22 cellular contexts compared by ENCODE assay signal in the genomic region with DNA sequence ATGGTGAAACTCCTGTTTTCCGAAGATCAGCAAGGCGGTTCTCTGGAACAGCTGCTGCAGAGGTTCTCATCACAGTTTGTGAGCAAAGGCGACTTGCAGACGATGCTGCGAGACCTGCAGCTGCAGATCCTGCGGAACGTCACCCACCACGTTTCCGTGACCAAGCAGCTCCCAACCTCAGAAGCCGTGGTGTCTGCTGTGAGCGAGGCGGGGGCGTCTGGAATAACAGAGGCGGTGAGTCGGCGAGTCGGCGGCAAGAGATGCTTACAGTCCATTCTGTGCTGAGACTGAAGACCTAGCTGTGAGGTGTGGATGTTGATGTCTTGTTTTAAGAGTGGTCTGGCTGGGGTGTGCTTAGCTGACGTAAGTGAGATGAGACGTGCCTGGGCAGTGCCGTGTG. TPM values are rescaled to one million over a fixed set of nuclear protein-coding genes. Genes with fewer than 3 reads are reported as not detected.
DNase-seq lines count a peak whose midpoint lies in the region; ATAC-seq and TF ChIP-seq lines count a peak whose summit lies in the region.
"Had no signal": no experiment of that assay in that cellular context is flagged by ENCODE, and none has a peak within 500 bp of the region (broad histone marks: within the 10 kb centered on the region; RNA-seq: fewer than 3 reads in every experiment).

No MANE protein-coding gene starts in this region.

- no peaks in the 10 kb centered on the region for H3F3A ChIP-seq in GM23338 (replicated peaks; ENCODE audit: low read depth)

- POLR2A ChIA-PET in RWPE1 (lab: Yijun Ruan, JAX; ENCODE audit: low non-redundant PET) = no interaction called here

- H3K27me3 Mint-ChIP-seq in GM23338 (ENCODE audit: insufficient read depth, low read depth, poor library complexity) (peaks cover 2% of the 10 kb centered on the region), type B pancreatic cell (no peaks in the 10 kb centered on the region)
- H3K27me3 Mint-ChIP-seq: CD4-positive, CD25-positive, alpha-beta regulatory T cell; IgD-negative memory B cell had no signal

- H3K4me3 Mint-ChIP-seq in GM23338 (no peak overlapping the region), type B pancreatic cell (no peak overlapping the region)
- H3K4me3 Mint-ChIP-seq: CD4-positive, CD25-positive, alpha-beta regulatory T cell; IgD-negative memory B cell had no signal

- no peaks in the 10 kb centered on the region for H3K9me2 ChIP-seq in GM23338 (ENCODE audit: insufficient read depth)

- H3K4me1 ChIP-seq in GM23338 (ENCODE audit: insufficient read depth) = no peaks in the 10 kb centered on the region

- no peaks in the 10 kb centered on the region for H3K9me3 Mint-ChIP-seq in GM23338
- H3K9me3 Mint-ChIP-seq in type B pancreatic cell = no peaks in the 10 kb centered on the region
- H3K9me3 Mint-ChIP-seq: CD4-positive, CD25-positive, alpha-beta regulatory T cell; IgD-negative memory B cell had no signal

- no peaks in the 10 kb centered on the region for H3K79me2 ChIP-seq in GM23338 (replicated peaks; ENCODE audit: insufficient read depth)

- H3K4me2 ChIP-seq in GM23338 = no peak overlapping the region

- CTCF ChIA-PET in RWPE1 (lab: Yijun Ruan, JAX) = interaction anchor here (2.1 kb wide), 1 partner anchor 13 kb away, joined by 5 read pairs; no protein-coding TSS in a partner anchor

- H3K27ac Mint-ChIP-seq in GM23338 (peak overlapping the region; percentile 66), type B pancreatic cell (peak overlapping the region; percentile 84)
- H3K27ac Mint-ChIP-seq: CD4-positive, CD25-positive, alpha-beta regulatory T cell; IgD-negative memory B cell had no signal

- H3K36me3 Mint-ChIP-seq in GM23338 (ENCODE audit: low read depth) = peaks cover 87% of the 10 kb centered on the region
- peaks cover 48% of the 10 kb centered on the region for H3K36me3 Mint-ChIP-seq in type B pancreatic cell

- no peak overlapping the region for H3K4me3 ChIP-seq in GM23338

- no peaks in the 10 kb centered on the region for H3K27me3 ChIP-seq in GM23338 (ENCODE audit: insufficient read depth)

- no peak for ATAC-seq in GM23338
- ATAC-seq: HCT116, Right ventricle myocardium inferior had no signal

- TF ChIP-seq CTCF in GM23338 (conservative IDR thresholded peaks at IDR 0.05; ENCODE audit: low read depth in 2 of 2) = no peak
- TF ChIP-seq CTCF in RWPE1 (conservative IDR thresholded peaks at IDR 0.05; ENCODE audit: low read depth) = no peak
- TF ChIP-seq CTCF in type B pancreatic cell (conservative IDR thresholded peaks at IDR 0.05) = no peak

- H3K36me3 ChIP-seq in GM23338 (ENCODE audit: insufficient read depth) = peaks cover 30% of the 10 kb centered on the region; the same call in 1 of the 2 replicates

- H3K27ac ChIP-seq in GM23338 (ENCODE audit: low read depth) = no peak overlapping the region
- H3K27ac ChIP-seq in RWPE1 = peak overlapping the region; percentile 17; the same call in 1 of the 2 replicates

- H3K4me1 Mint-ChIP-seq in GM23338 = no peaks in the 10 kb centered on the region; the same call in 2 of the 3 replicates
- H3K4me1 Mint-ChIP-seq in type B pancreatic cell (ENCODE audit: unreplicated experiment) = no peaks in the 10 kb centered on the region
- H3K4me1 Mint-ChIP-seq: IgD-negative memory B cell had no signal

- TF ChIP-seq POLR2A in erythroblast (IDR thresholded peaks at IDR 0.05; ENCODE audit: low read length) = no peak

- H2AFZ ChIP-seq in GM23338 = no peak overlapping the region

- H4K20me1 ChIP-seq in GM23338 (replicated peaks; ENCODE audit: insufficient read depth) = peaks cover 7% of the 10 kb centered on the region; the same call in 1 of the 2 replicates

- DNase-seq in GM23338 (ENCODE audit: low spot score) (no peak), RWPE1 (ENCODE audit: low spot score) (no peak), islet precursor cell (peak; percentile 73), type B pancreatic cell (ENCODE audit: extremely low spot score, unreplicated experiment) (no peak), erythroblast (lab: John Stamatoyannopoulos, UW) (no peak), activated gamma-delta T cell treated with Interleukin-2 at 50 U/mL for 16 hours (no peak), HuH-7.5 (ENCODE audit: low spot score) (no peak)
- DNase-seq: CD4-positive, CD25-positive, alpha-beta regulatory T cell; COR-L47; DMS 273 treated with DMSO at 0.1 percent for 48 hours; GOT3; MV-4-11; NCI-H1105 treated with DMSO at 0.1 percent for 48 hours; NCI-H1694; NCI-H2081; NCI-H2171; NCI-H345; NCI-H524 treated with DMSO at 0.1 percent for 48 hours; OCI-M1 had no signal

TF ChIP-seq in GM23338, 12 proteins besides CTCF, POLR2A, EP300 and RAD21:
- no peak for TF ChIP-seq POLR2AphosphoS5 (IDR thresholded peaks at IDR 0.05; ENCODE audit: low read depth)

RNA-seq across cellular contexts. Expression of gene GET4, which starts 16.2 kb away (rescaled TPM):
- 55.0 and 79.1 TPM in 2 replicates for total RNA-seq in GM23338 (2014; rRNA removed; shearing (Covaris generic))
- polyA plus RNA-seq in GM23338 (2016; fragmentation: Nextera tagmentation; extraction: Ambion mirVana) = 48.0 and 54.5 TPM in 2 replicates
- 46.3 and 50.0 TPM in 2 replicates for total RNA-seq in type B pancreatic cell (ENCODE audit: low replicate concordance)

RNA-seq across cellular contexts. Expression of gene SUN1, which starts 27.9 kb away (rescaled TPM):
- 143 and 145 TPM in 2 replicates for total RNA-seq in GM23338 (2014; rRNA removed; shearing (Covaris generic))
- polyA plus RNA-seq in GM23338 (2016; fragmentation: Nextera tagmentation; extraction: Ambion mirVana) = 57.9 and 63.3 TPM in 2 replicates
- 121 and 146 TPM in 2 replicates for total RNA-seq in type B pancreatic cell (ENCODE audit: low replicate concordance)
